Comparison of ENCODE assay signal across 14 cellular contexts in genomic region chr7:116242759-116243158, GRCh38.
"Had no signal": no experiment of that assay in that cellular context is flagged by ENCODE, and none has a peak within 500 bp of the region (broad histone marks: within the 10 kb centered on the region; RNA-seq: fewer than 3 reads in every experiment).

No MANE protein-coding gene starts in this region.

- H3K27me3 Mint-ChIP-seq: activated CD4-positive, alpha-beta T cell treated with anti-CD3 and anti-CD28 coated beads, Interleukin-2, amount 10 ng/mL, durations not matched to agents 24 days and 14 days had no signal

- H3K27me3 ChIP-seq: thyroid gland, uterus had no signal

- ATAC-seq: activated T-cell treated with anti-CD3 and anti-CD28 coated beads, Interleukin-2, amount 50 U/mL, for 72 hours; left ventricle myocardium superior; psoas muscle; sciatic nerve had no signal

- H3K27ac Mint-ChIP-seq: activated CD4-positive, alpha-beta T cell treated with anti-CD3 and anti-CD28 coated beads, Interleukin-2, amount 10 ng/mL, durations not matched to agents 24 days and 14 days; activated T-cell treated with anti-CD3 and anti-CD28 coated beads, Interleukin-2, amount 50 U/mL, for 72 hours had no signal

- H3K4me3 Mint-ChIP-seq: activated CD4-positive, alpha-beta T cell treated with anti-CD3 and anti-CD28 coated beads, Interleukin-2, amount 10 ng/mL, durations not matched to agents 24 days and 14 days; activated T-cell treated with anti-CD3 and anti-CD28 coated beads, Interleukin-2, amount 50 U/mL, for 72 hours had no signal

- H3K9me3 ChIP-seq: psoas muscle, thyroid gland, uterus had no signal

- H3K36me3 ChIP-seq: thyroid gland, uterus had no signal

- H3K4me3 ChIP-seq: psoas muscle, thyroid gland, uterus had no signal

- DNase-seq: activated CD4-positive, alpha-beta T cell treated with anti-CD3 and anti-CD28 coated beads, Interleukin-2, amount 10 ng/mL, durations not matched to agents 24 days and 14 days; activated CD4-positive, CD25-positive, alpha-beta regulatory T cell; activated CD8-positive, alpha-beta memory T cell treated with anti-CD3 and anti-CD28 coated beads, Interleukin-2, amount 50 U/mL, for 48 hours; activated gamma-delta T cell; activated T-cell treated with anti-CD3 and anti-CD28 coated beads, Interleukin-2, amount 50 U/mL, for 72 hours; aorta; kidney glomerular epithelial cell; left ventricle myocardium superior; mesendoderm; psoas muscle; stimulated activated CD4-positive, alpha-beta T cell treated with anti-CD3 and anti-CD28 coated beads, Interleukin-1b, Interleukin-23, amount 100 ng/mL, for 48 hours; thyroid gland; uterus had no signal

- H3K4me1 ChIP-seq: psoas muscle, uterus had no signal

- H3K27ac ChIP-seq: psoas muscle, thyroid gland had no signal
